19 cellular contexts compared by ENCODE assay signal in genomic region chr1:58983159-58983558, GRCh38.
A peak's percentile ranks its signal among the peaks of the same experiment; 100 is the strongest.
DNase-seq lines count a peak whose midpoint lies in the region; ATAC-seq and TF ChIP-seq lines count a peak whose summit lies in the region.
"Had no signal": no experiment of that assay in that cellular context is flagged by ENCODE, and none has a peak within 500 bp of the region (broad histone marks: within the 10 kb centered on the region; RNA-seq: fewer than 3 reads in every experiment).

No MANE protein-coding gene starts in this region.

- CTCF ChIA-PET in BJ (lab: Yijun Ruan, JAX), result no interaction called here

- TF ChIP-seq CTCF in BJ (IDR thresholded peaks at IDR 0.05; ENCODE audit: insufficient read depth, low read depth, low read length) (no peak), right lobe of liver (IDR thresholded peaks at IDR 0.05) (no peak), osteocyte (IDR thresholded peaks at IDR 0.05) (no peak)

- TF ChIP-seq POLR2A in right lobe of liver (IDR thresholded peaks at IDR 0.05), result no peak

- H3K4me1 ChIP-seq in adipocyte (ENCODE audit: control insufficient read depth, insufficient read depth, low read length) (peaks cover 18% of the 10 kb centered on the region), right lobe of liver (peaks cover 0 to 21% (median under 1%) of the 10 kb centered on the region in 4 donors)
- H3K4me1 ChIP-seq: prostate gland had no signal

- H3K9ac ChIP-seq in adipocyte (ENCODE audit: low read length), result no peak overlapping the region

- H3K27me3 Mint-ChIP-seq in osteocyte (ENCODE audit: unreplicated experiment), result peaks cover 2% of the 10 kb centered on the region

- peak in 3 of 4 donors; percentile 20 to 22 (median 21) for ATAC-seq in right lobe of liver
- no peak for ATAC-seq in HG02852 (IDR thresholded peaks at IDR 0.05; ENCODE audit: unreplicated experiment)
- ATAC-seq: natural killer cell treated with Interleukin-12 subunit alpha and Interleukin-12 subunit beta and Interleukin-15 and Interleukin-18, amount 100 ng/mL, for 72 hours; stimulated activated effector memory CD8-positive, alpha-beta T cell treated with anti-CD3 and anti-CD28 coated beads, Interleukin-12 subunit alpha, Interleukin-12 subunit beta, amount 100 ng/mL, for 72 hours had no signal

- H3K9me3 ChIP-seq in adipocyte (ENCODE audit: control insufficient read depth, low read length) (no peaks in the 10 kb centered on the region), right lobe of liver (no peaks in the 10 kb centered on the region)
- H3K9me3 ChIP-seq: prostate gland, tibial artery had no signal

- POLR2A ChIA-PET in BJ (lab: Charles Lee), result no interaction called here

- H3K4me3 ChIP-seq in BJ (ENCODE audit: low read depth, low read length) (no peak overlapping the region), adipocyte (ENCODE audit: low read length) (no peak overlapping the region), right lobe of liver (no peak overlapping the region)
- H3K4me3 ChIP-seq: prostate gland, tibial artery had no signal

- H3K27me3 ChIP-seq in BJ (ENCODE audit: control insufficient read depth, insufficient read depth, low read length) (no peaks in the 10 kb centered on the region), adipocyte (replicated peaks; ENCODE audit: control insufficient read depth, insufficient read depth, low read length) (no peaks in the 10 kb centered on the region), right lobe of liver (no peaks in the 10 kb centered on the region)
- H3K27me3 ChIP-seq: tibial artery had no signal

- H3K9me3 Mint-ChIP-seq in osteocyte (ENCODE audit: unreplicated experiment), result no peaks in the 10 kb centered on the region
- H3K9me3 Mint-ChIP-seq: HFFc6; natural killer cell treated with Interleukin-12 subunit alpha and Interleukin-12 subunit beta and Interleukin-15 and Interleukin-18, amount 100 ng/mL, for 72 hours; stimulated activated effector memory CD8-positive, alpha-beta T cell treated with anti-CD3 and anti-CD28 coated beads, Interleukin-12 subunit alpha, Interleukin-12 subunit beta, amount 100 ng/mL, for 72 hours had no signal

- no peaks in the 10 kb centered on the region for H3K36me3 Mint-ChIP-seq in osteocyte (ENCODE audit: unreplicated experiment)
- H3K36me3 Mint-ChIP-seq: CD14-positive monocyte; natural killer cell treated with Interleukin-12 subunit alpha and Interleukin-12 subunit beta and Interleukin-15 and Interleukin-18, amount 100 ng/mL, for 72 hours; stimulated activated effector memory CD8-positive, alpha-beta T cell treated with anti-CD3 and anti-CD28 coated beads, Interleukin-12 subunit alpha, Interleukin-12 subunit beta, amount 100 ng/mL, for 72 hours had no signal

- DNase-seq in BJ (ENCODE audit: low read depth) (peak; percentile 35), HS-5 (ENCODE audit: low read depth) (peak; percentile 35), adipocyte (ENCODE audit: low read depth) (peak; percentile 38), right lobe of liver (no peak), osteocyte (ENCODE audit: extremely low spot score, unreplicated experiment) (no peak), SIG-M5 treated with dmso at 0.1 percent for 504 hours (lab: John Stamatoyannopoulos, UW; ENCODE audit: unreplicated experiment) (no peak)
- DNase-seq: activated CD4-positive, alpha-beta T cell treated with anti-CD3 and anti-CD28 coated beads for 4 hours; activated naive CD4-positive, alpha-beta T cell; aorta; glutamatergic neuron; HFFc6; NCI-H187; stimulated activated CD4-positive, alpha-beta T cell treated with anti-CD3 and anti-CD28 coated beads, Interleukin-12 subunit alpha, Interleukin-12 subunit beta, amount 100 ng/mL, for 4 hours; tibial artery had no signal

- no peak overlapping the region for H3K4me3 Mint-ChIP-seq in osteocyte (ENCODE audit: unreplicated experiment)
- H3K4me3 Mint-ChIP-seq: CD14-positive monocyte; HFFc6; natural killer cell treated with Interleukin-12 subunit alpha and Interleukin-12 subunit beta and Interleukin-15 and Interleukin-18, amount 100 ng/mL, for 72 hours; stimulated activated effector memory CD8-positive, alpha-beta T cell treated with anti-CD3 and anti-CD28 coated beads, Interleukin-12 subunit alpha, Interleukin-12 subunit beta, amount 100 ng/mL, for 72 hours had no signal

- peaks cover 25% of the 10 kb centered on the region for H3K4me1 Mint-ChIP-seq in osteocyte (ENCODE audit: unreplicated experiment)

- WGBS in right lobe of liver (ENCODE audit: insufficient coverage, low coverage, low lambda C conversion rate, missing lambda C conversion rate), result 21% methylated on average over 3 of the region's 3 CpGs

- no peak overlapping the region for H3K27ac Mint-ChIP-seq in osteocyte (ENCODE audit: unreplicated experiment)
- H3K27ac Mint-ChIP-seq: CD14-positive monocyte; HFFc6; natural killer cell treated with Interleukin-12 subunit alpha and Interleukin-12 subunit beta and Interleukin-15 and Interleukin-18, amount 100 ng/mL, for 72 hours; stimulated activated effector memory CD8-positive, alpha-beta T cell treated with anti-CD3 and anti-CD28 coated beads, Interleukin-12 subunit alpha, Interleukin-12 subunit beta, amount 100 ng/mL, for 72 hours had no signal

- intact Hi-C loops in right lobe of liver (cut with DNase I), result no loop called here

- H3K36me3 ChIP-seq in BJ (ENCODE audit: control insufficient read depth, insufficient read depth, low read length) (no peaks in the 10 kb centered on the region), adipocyte (ENCODE audit: control insufficient read depth, insufficient read depth, low read length, severe bottlenecking) (no peaks in the 10 kb centered on the region), right lobe of liver (no peaks in the 10 kb centered on the region)
- H3K36me3 ChIP-seq: prostate gland, tibial artery had no signal

- H3K27ac ChIP-seq in right lobe of liver, result peak overlapping the region in 2 of 3 donors; percentile 8 to 51
- H3K27ac ChIP-seq: tibial artery had no signal

Comparison
In these comparisons a context has a peak if more than half of its experiments do, and no peak if none do; other contexts are left out.
1. DNase-seq: peak in BJ (single experiment), HS-5 (single experiment) and adipocyte (single experiment); none in right lobe of liver (0 of 3), osteocyte (single experiment) and SIG-M5 treated with dmso at 0.1 percent for 504 hours (single experiment).